22 cellular contexts compared by ENCODE assay signal in the genomic region with DNA sequence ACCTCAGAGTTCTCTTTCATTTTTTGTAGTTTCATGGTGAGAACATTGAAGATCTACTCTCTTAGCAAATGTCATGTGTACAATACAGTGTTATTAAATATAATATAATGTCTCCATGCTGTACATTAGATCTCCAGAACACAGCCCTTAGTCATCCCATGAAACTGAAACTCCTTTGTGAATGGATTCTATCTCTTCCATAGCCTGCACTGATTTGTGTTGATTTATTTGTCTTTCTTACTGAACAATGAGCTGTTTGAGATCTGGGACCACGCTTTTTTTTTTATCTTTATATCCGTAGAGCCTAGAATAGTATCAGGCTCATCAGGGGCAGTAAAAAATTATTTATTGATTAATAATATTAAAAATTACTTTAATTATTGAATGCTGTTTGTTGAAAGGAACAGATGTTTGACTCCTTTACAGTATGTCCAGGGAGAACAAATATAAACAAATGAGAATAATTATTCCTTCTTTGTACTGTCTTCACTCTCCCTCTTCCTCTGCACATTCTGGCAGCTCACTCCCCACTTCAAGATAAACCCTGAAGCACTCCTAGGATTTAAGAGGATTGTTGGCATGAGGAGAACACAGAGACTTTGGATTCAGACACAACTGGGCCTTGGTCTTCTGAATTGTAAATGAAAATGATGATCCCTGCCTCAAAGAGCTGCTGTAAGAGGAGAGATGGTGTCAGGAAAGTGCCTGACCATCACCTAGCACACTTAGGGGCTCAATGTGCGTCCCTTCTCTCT.
"Had no signal": no experiment of that assay in that cellular context is flagged by ENCODE, and none has a peak within 500 bp of the region (broad histone marks: within the 10 kb centered on the region; RNA-seq: fewer than 3 reads in every experiment).

No MANE protein-coding gene starts in this region.

- H3K4me3 ChIP-seq: adrenal gland, ascending aorta, cardiac muscle cell, left ventricle myocardium inferior, lung, right lobe of liver, skin epidermis, tibial artery, upper lobe of right lung had no signal

- H3K27ac ChIP-seq: adrenal gland, ascending aorta, cardiac muscle cell, left ventricle myocardium inferior, neutrophil, right lobe of liver, tibial artery, upper lobe of right lung, WERI-Rb-1 had no signal

- H3K27me3 ChIP-seq: adrenal gland, ascending aorta, cardiac muscle cell, neutrophil, right lobe of liver, upper lobe of right lung had no signal

- H3K4me1 ChIP-seq: adrenal gland, ascending aorta, left ventricle myocardium inferior, right lobe of liver, tibial artery, upper lobe of right lung had no signal

- DNase-seq: activated CD4-positive, alpha-beta T cell treated with anti-CD3 and anti-CD28 coated beads for 48 hours; activated CD4-positive, alpha-beta T cell treated with anti-CD3 and anti-CD28 coated beads, Interleukin-2, amount 50 U/mL, for 48 hours; activated CD8-positive, alpha-beta memory T cell treated with anti-CD3 and anti-CD28 coated beads for 24 hours; activated effector memory CD4-positive, alpha-beta T cell treated with Interleukin-2 at 50 U/mL for 16 hours; activated naive CD4-positive, alpha-beta T cell treated with anti-CD3 and anti-CD28 coated beads for 36 hours; activated naive CD8-positive, alpha-beta T cell treated with anti-CD3 and anti-CD28 coated beads for 36 hours; adrenal gland; cortex of kidney; foreskin fibroblast; left ventricle myocardium inferior; right lobe of liver; stimulated activated CD4-positive, alpha-beta T cell treated with anti-CD3 and anti-CD28 coated beads, Interleukin-12 subunit alpha, Interleukin-12 subunit beta, amount 100 ng/mL, for 4 hours; stimulated activated CD4-positive, alpha-beta T cell treated with anti-CD3 and anti-CD28 coated beads, Interleukin-4, amount 100 ng/mL, for 24 hours; T-helper 1 cell; tibial artery; upper lobe of right lung; WERI-Rb-1 had no signal

- H3K36me3 ChIP-seq: adrenal gland, ascending aorta, cardiac muscle cell, left ventricle myocardium inferior, neutrophil, right lobe of liver, tibial artery, upper lobe of right lung, WERI-Rb-1 had no signal

- H3K9me3 ChIP-seq: adrenal gland, ascending aorta, left ventricle myocardium inferior, neutrophil, right lobe of liver, tibial artery, upper lobe of right lung had no signal
